ENCODE assay signal across 8 cellular contexts in genomic region chr6:134373282-134373922, GRCh38. TPM values are rescaled to one million over a fixed set of nuclear protein-coding genes. Genes with fewer than 3 reads are reported as not detected.
DNase-seq lines count a peak whose midpoint lies in the region; ATAC-seq lines count a peak whose summit lies in the region.

No MANE protein-coding gene starts in this region.

- peak overlapping the region; percentile 50 for H3K4me2 ChIP-seq in BLaER1

- H3K36me3 Mint-ChIP-seq in stimulated activated naive B cell treated with anti-CD40 and anti-IgM and Interleukin-4, amounts not matched to agents 10 μg/mL and 1 μg/mL and 100 μg/mL, for 72 hours, result no peaks in the 10 kb centered on the region

- H3K27ac Mint-ChIP-seq in stimulated activated naive B cell treated with anti-CD40 and anti-IgM and Interleukin-4, amounts not matched to agents 10 μg/mL and 1 μg/mL and 100 μg/mL, for 72 hours, result peak overlapping the region; percentile 76

- H3K4me1 ChIP-seq in BLaER1, result peaks cover 28% of the 10 kb centered on the region

- intact Hi-C loops in Right ventricle myocardium superior (cut with DNase I), result no loop called here

- no peaks in the 10 kb centered on the region for H3K36me3 ChIP-seq in BLaER1

- H3K9ac ChIP-seq in BLaER1, result no peak overlapping the region

- DNase-seq in T1000 (lab: John Stamatoyannopoulos, UW) (peak; percentile 12), Right ventricle myocardium superior (peak; percentile 63), cerebellum (ENCODE audit: low spot score) (no peak)
- DNase-seq in stimulated activated naive B cell treated with anti-CD40 and anti-IgM and Interleukin-4, amounts not matched to agents 10 μg/mL and 1 μg/mL and 100 μg/mL, for 72 hours, result peak; percentile 59
- DNase-seq in activated effector memory CD4-positive, alpha-beta T cell treated with anti-CD3 and anti-CD28 coated beads, Interleukin-2, amount 50 U/mL, for 16 hours, result no peak

- peaks cover 23 to 44% of the 10 kb centered on the region in 2 donors for H3K4me1 Mint-ChIP-seq in stimulated activated naive B cell treated with anti-CD40 and anti-IgM and Interleukin-4, amounts not matched to agents 10 μg/mL and 1 μg/mL and 100 μg/mL, for 72 hours

- H3K4me3 Mint-ChIP-seq in stimulated activated naive B cell treated with anti-CD40 and anti-IgM and Interleukin-4, amounts not matched to agents 10 μg/mL and 1 μg/mL and 100 μg/mL, for 72 hours, result peak overlapping the region in 1 of 2 donors; percentile 4

- peaks cover 0 to 4% of the 10 kb centered on the region in 2 donors for H3K27me3 Mint-ChIP-seq in stimulated activated naive B cell treated with anti-CD40 and anti-IgM and Interleukin-4, amounts not matched to agents 10 μg/mL and 1 μg/mL and 100 μg/mL, for 72 hours

- H3K4me3 ChIP-seq in BLaER1, result no peak overlapping the region

- no peaks in the 10 kb centered on the region for H3K27me3 ChIP-seq in BLaER1

- no peaks in the 10 kb centered on the region for H3K9me3 Mint-ChIP-seq in stimulated activated naive B cell treated with anti-CD40 and anti-IgM and Interleukin-4, amounts not matched to agents 10 μg/mL and 1 μg/mL and 100 μg/mL, for 72 hours

- H3K9me3 ChIP-seq in BLaER1, result no peaks in the 10 kb centered on the region

- no peaks in the 10 kb centered on the region for H4K20me1 ChIP-seq in BLaER1

- H3K27ac ChIP-seq in BLaER1, result no peak overlapping the region

- ATAC-seq in GM19328 (IDR thresholded peaks at IDR 0.05; ENCODE audit: unreplicated experiment) (peak; percentile 84), HG03342 (IDR thresholded peaks at IDR 0.05; ENCODE audit: unreplicated experiment) (peak; percentile 95), Right ventricle myocardium superior (ENCODE audit: poor library complexity) (peak; percentile 88)
- ATAC-seq in stimulated activated naive B cell treated with anti-CD40 and anti-IgM and Interleukin-4, amounts not matched to agents 10 μg/mL and 1 μg/mL and 100 μg/mL, for 72 hours (replicated peaks), result peak; percentile 98

RNA-seq across cellular contexts. Expression of gene SGK1, which starts 55.5 kb away (rescaled TPM):
- total RNA-seq in Right ventricle myocardium superior (23.6 TPM), cerebellum (55.3 TPM)

Comparison
In these comparisons a context has a peak if more than half of its experiments do, and no peak if none do; other contexts are left out.
1. DNase-seq: peak in T1000 (single experiment), Right ventricle myocardium superior (single experiment) and stimulated activated naive B cell treated with anti-CD40 and anti-IgM and Interleukin-4, amounts not matched to agents 10 μg/mL and 1 μg/mL and 100 μg/mL, for 72 hours (single experiment); none in cerebellum (single experiment) and activated effector memory CD4-positive, alpha-beta T cell treated with anti-CD3 and anti-CD28 coated beads, Interleukin-2, amount 50 U/mL, for 16 hours (single experiment).
2. Peak in every context shown above with its lines, with median percentiles within 50 percentile points of each other: ATAC-seq.